Comparison of ENCODE assay signal across 5 cellular contexts in genomic region chr11:135035282-135035681, GRCh38.
"Had no signal": no experiment of that assay in that cellular context is flagged by ENCODE, and none has a peak within 500 bp of the region (broad histone marks: within the 10 kb centered on the region; RNA-seq: fewer than 3 reads in every experiment).

No MANE protein-coding gene starts in this region.

- H3K4me1 Mint-ChIP-seq: IgD-negative memory B cell had no signal

- H3K27ac Mint-ChIP-seq: IgD-negative memory B cell had no signal

- H3K4me3 ChIP-seq: K562 had no signal

- H3K36me3 Mint-ChIP-seq: IgD-negative memory B cell had no signal

- DNase-seq: IMR-90, KBM-7 had no signal

- H3K27ac ChIP-seq: HL-60 had no signal

- H3K4me3 Mint-ChIP-seq: IgD-negative memory B cell had no signal
